In genomic region chr15:63194291-63194681, GRCh38 we compare ENCODE assay signal across 9 cellular contexts. TPM values are rescaled to one million over a fixed set of nuclear protein-coding genes. Genes with fewer than 3 reads are reported as not detected.
DNase-seq lines count a peak whose midpoint lies in the region; ATAC-seq and TF ChIP-seq lines count a peak whose summit lies in the region.
"Had no signal": no experiment of that assay in that cellular context is flagged by ENCODE, and none has a peak within 500 bp of the region (broad histone marks: within the 10 kb centered on the region; RNA-seq: fewer than 3 reads in every experiment).

No MANE protein-coding gene starts in this region.

- H3K27me3 Mint-ChIP-seq in activated CD8-positive, alpha-beta T cell treated with anti-CD3 and anti-CD28 coated beads, Interleukin-2, amount 10 ng/mL, durations not matched to agents 7 days and 5 days (ENCODE audit: low read depth) = no peaks in the 10 kb centered on the region
- H3K27me3 Mint-ChIP-seq in memory B cell = no peaks in the 10 kb centered on the region

- H3K9me3 Mint-ChIP-seq in activated CD8-positive, alpha-beta T cell treated with anti-CD3 and anti-CD28 coated beads, Interleukin-2, amount 10 ng/mL, durations not matched to agents 7 days and 5 days (ENCODE audit: insufficient read depth) = no peaks in the 10 kb centered on the region
- no peaks in the 10 kb centered on the region for H3K9me3 Mint-ChIP-seq in memory B cell

- H3K4me3 ChIP-seq in left ventricle myocardium inferior = peak overlapping the region; percentile 15
- H3K4me3 ChIP-seq in right cardiac atrium (ENCODE audit: low read length) = no peak overlapping the region
- no peak overlapping the region for H3K4me3 ChIP-seq in urinary bladder (ENCODE audit: low read depth, low read length)

- H3K27me3 ChIP-seq in left ventricle myocardium inferior (ENCODE audit: low read depth) (no peaks in the 10 kb centered on the region), right cardiac atrium (ENCODE audit: control insufficient read depth, insufficient read depth) (no peaks in the 10 kb centered on the region)

- H3K9me3 ChIP-seq in left ventricle myocardium inferior (replicated peaks) (no peaks in the 10 kb centered on the region), right cardiac atrium (ENCODE audit: control insufficient read depth, low read length) (no peaks in the 10 kb centered on the region)

- H3K4me3 Mint-ChIP-seq in activated CD8-positive, alpha-beta T cell treated with anti-CD3 and anti-CD28 coated beads, Interleukin-2, amount 10 ng/mL, durations not matched to agents 7 days and 5 days = peak overlapping the region; percentile 99
- peak overlapping the region; percentile 76 for H3K4me3 Mint-ChIP-seq in memory B cell

- POLR2A ChIA-PET in activated CD8-positive, alpha-beta T cell treated with anti-CD3 and anti-CD28 coated beads, Interleukin-2, amount 10 ng/mL, durations not matched to agents 7 days and 5 days (lab: Charles Lee) = interaction anchor here (0.5 to 6.0 kb wide), 8 partner anchors 9 to 83 kb away, joined by 3 to 58 read pairs (median 8); partner anchors contain the start of genes APH1B and RPS27L

- H3K36me3 Mint-ChIP-seq in activated CD8-positive, alpha-beta T cell treated with anti-CD3 and anti-CD28 coated beads, Interleukin-2, amount 10 ng/mL, durations not matched to agents 7 days and 5 days (ENCODE audit: low read depth) = peaks cover 66% of the 10 kb centered on the region
- peaks cover 4% of the 10 kb centered on the region for H3K36me3 Mint-ChIP-seq in memory B cell

- no peak for DNase-seq in left ventricle myocardium inferior
- DNase-seq in right cardiac atrium = no peak
- no peak for DNase-seq in activated CD8-positive, alpha-beta T cell treated with anti-CD3 and anti-CD28 coated beads, Interleukin-2, amount 10 ng/mL, durations not matched to agents 7 days and 5 days
- DNase-seq in memory B cell (ENCODE audit: low spot score in 2 of 2) = no peak
- DNase-seq: NCI-H446 treated with DMSO at 0.1 percent for 48 hours had no signal

- peaks cover 77% of the 10 kb centered on the region for H3K4me1 Mint-ChIP-seq in activated CD8-positive, alpha-beta T cell treated with anti-CD3 and anti-CD28 coated beads, Interleukin-2, amount 10 ng/mL, durations not matched to agents 7 days and 5 days (ENCODE audit: low read depth)
- peaks cover 60% of the 10 kb centered on the region for H3K4me1 Mint-ChIP-seq in memory B cell

- ATAC-seq in right cardiac atrium = no peak
- ATAC-seq in activated CD8-positive, alpha-beta T cell treated with anti-CD3 and anti-CD28 coated beads, Interleukin-2, amount 10 ng/mL, durations not matched to agents 7 days and 5 days = no peak
- no peak for ATAC-seq in memory B cell (ENCODE audit: low read depth)
- no peak for ATAC-seq in GM18873 (IDR thresholded peaks at IDR 0.05; ENCODE audit: low FRiP score, unreplicated experiment)
- no peak for ATAC-seq in GM19324 (IDR thresholded peaks at IDR 0.05; ENCODE audit: low FRiP score, unreplicated experiment)
- no peak for ATAC-seq in HG03432 (IDR thresholded peaks at IDR 0.05; ENCODE audit: unreplicated experiment)

- CTCF ChIA-PET in activated CD8-positive, alpha-beta T cell treated with anti-CD3 and anti-CD28 coated beads, Interleukin-2, amount 10 ng/mL, durations not matched to agents 7 days and 5 days (lab: Charles Lee) = interaction anchor here (1.3 to 8.7 kb wide), 7 partner anchors 9 to 52 kb away, joined by 3 to 98 read pairs (median 6); no protein-coding TSS in a partner anchor

- peak overlapping the region; percentile 64 for H3K27ac ChIP-seq in left ventricle myocardium inferior (replicated peaks)
- no peak overlapping the region for H3K27ac ChIP-seq in right cardiac atrium (ENCODE audit: low read length)
- H3K27ac ChIP-seq in urinary bladder (ENCODE audit: low read depth) = peak overlapping the region; percentile 23

- 70% methylated on average over 4 of the region's 4 CpGs for WGBS in right cardiac atrium
- 77% methylated on average over 4 of the region's 4 CpGs for WGBS in urinary bladder

- no peaks in the 10 kb centered on the region for H3K36me3 ChIP-seq in left ventricle myocardium inferior
- no peaks in the 10 kb centered on the region for H3K36me3 ChIP-seq in urinary bladder (ENCODE audit: insufficient read depth)

- intact Hi-C loops in left ventricle myocardium inferior (cut with micrococcal nuclease) = no loop called here
- intact Hi-C loops in right cardiac atrium (cut with DNase I) = loop anchor here in 1 of 4 donors (10.0 kb wide), 1 partner anchor 61 kb away; no protein-coding TSS in a partner anchor

- H3K27ac Mint-ChIP-seq in activated CD8-positive, alpha-beta T cell treated with anti-CD3 and anti-CD28 coated beads, Interleukin-2, amount 10 ng/mL, durations not matched to agents 7 days and 5 days = peak overlapping the region; percentile 86
- H3K27ac Mint-ChIP-seq in memory B cell = peak overlapping the region; percentile 99

- H3K4me1 ChIP-seq in left ventricle myocardium inferior = peaks cover 92% of the 10 kb centered on the region
- peaks cover 3% of the 10 kb centered on the region for H3K4me1 ChIP-seq in right cardiac atrium (ENCODE audit: control insufficient read depth, insufficient read depth, low read length)
- H3K4me1 ChIP-seq in urinary bladder (ENCODE audit: insufficient read depth) = no peaks in the 10 kb centered on the region

- TF ChIP-seq CTCF in left ventricle myocardium inferior (IDR thresholded peaks at IDR 0.05; ENCODE audit: borderline replicate concordance) = no peak

RNA-seq across cellular contexts. Expression of gene RAB8B, which starts 4.9 kb away (rescaled TPM):
- total RNA-seq in left ventricle myocardium inferior (8.1 TPM), right cardiac atrium (10 to 100 TPM; 16.1 to 21.5 (median 19.3) TPM), urinary bladder (105 TPM)
- polyA plus RNA-seq in right cardiac atrium (7.2 TPM), urinary bladder (27.7 TPM)
- total RNA-seq in activated CD8-positive, alpha-beta T cell treated with anti-CD3 and anti-CD28 coated beads, Interleukin-2, amount 10 ng/mL, durations not matched to agents 7 days and 5 days = 100 to 1,000 TPM; 112 to 113 TPM

RNA-seq across cellular contexts. Expression of gene RPS27L, which starts 37.0 kb away (rescaled TPM):
- total RNA-seq in left ventricle myocardium inferior = 165 TPM
- 100 to 1,000 TPM; 142 to 188 (median 159) TPM for total RNA-seq in right cardiac atrium
- 183 TPM for polyA plus RNA-seq in right cardiac atrium
- 100 to 1,000 TPM; 235 to 238 TPM for total RNA-seq in activated CD8-positive, alpha-beta T cell treated with anti-CD3 and anti-CD28 coated beads, Interleukin-2, amount 10 ng/mL, durations not matched to agents 7 days and 5 days
- 48.1 TPM for total RNA-seq in urinary bladder
- 97.4 TPM for polyA plus RNA-seq in urinary bladder
